ENCODE assay signal across 19 cellular contexts in the genomic region with DNA sequence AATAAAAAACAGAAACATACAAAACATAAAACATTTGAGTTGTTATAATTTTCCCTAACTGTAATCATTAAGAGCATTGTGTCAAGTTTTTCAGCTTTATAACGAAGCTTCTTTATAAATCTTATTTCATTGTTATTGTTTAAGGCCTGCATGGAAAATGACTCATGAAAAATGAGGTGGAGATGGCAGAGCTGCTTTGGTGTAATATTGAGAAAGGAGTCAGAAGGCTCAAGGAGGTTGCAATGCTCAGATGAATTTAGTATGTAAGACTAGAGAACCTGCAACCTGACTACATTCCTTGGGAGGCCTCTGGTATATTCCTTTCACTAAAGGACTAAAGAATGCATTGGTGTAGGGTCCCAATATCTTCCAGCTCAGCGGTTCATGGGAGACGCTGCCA.
"Had no signal": no experiment of that assay in that cellular context is flagged by ENCODE, and none has a peak within 500 bp of the region (broad histone marks: within the 10 kb centered on the region; RNA-seq: fewer than 3 reads in every experiment).

No MANE protein-coding gene starts in this region.

- DNase-seq: activated CD4-positive, alpha-beta memory T cell treated with anti-CD3 and anti-CD28 coated beads for 36 hours; activated CD4-positive, CD25-positive, alpha-beta regulatory T cell treated with anti-CD3 and anti-CD28 coated beads, Interleukin-2, amount 50 U/mL, for 72 hours; activated naive CD4-positive, alpha-beta T cell treated with Interleukin-2 at 50 U/mL for 16 hours; activated naive CD8-positive, alpha-beta T cell treated with anti-CD3 and anti-CD28 coated beads, Interleukin-2, amount 50 U/mL, for 24 hours; central memory CD4-positive, alpha-beta T cell; effector memory CD8-positive, alpha-beta T cell; erythroblast; left colon; mucosa of descending colon; naive thymus-derived CD8-positive, alpha-beta T cell; nucleus accumbens; psoas muscle; sigmoid colon; stimulated activated CD4-positive, alpha-beta T cell treated with anti-CD3 and anti-CD28 coated beads, Interleukin-12 subunit alpha, Interleukin-12 subunit beta, amount 100 ng/mL, for 4 hours; T-helper 9 cell had no signal

- H3K4me3 Mint-ChIP-seq: activated CD4-positive, alpha-beta memory T cell treated with anti-CD3 and anti-CD28 coated beads for 36 hours; activated naive CD8-positive, alpha-beta T cell treated with anti-CD3 and anti-CD28 coated beads, Interleukin-2, amount 50 U/mL, for 24 hours; dendritic cell treated with granulocyte-macrophage colony-stimulating factor and Interleukin-4, amounts not matched to agents 40 ng/mL and 50 ng/mL, for 4 days; effector memory CD8-positive, alpha-beta T cell; naive thymus-derived CD8-positive, alpha-beta T cell; stimulated activated naive CD8-positive, alpha-beta T cell treated with anti-CD3 and anti-CD28 coated beads, Interleukin-15, Interleukin-2, amounts not matched to agents 100 ng/mL and 50 ng/mL, for 24 hours had no signal

- ATAC-seq: effector memory CD8-positive, alpha-beta T cell; left colon; mucosa of descending colon; naive thymus-derived CD8-positive, alpha-beta T cell; psoas muscle had no signal

- H3K4me3 ChIP-seq: lung, mucosa of descending colon, psoas muscle, sigmoid colon had no signal

- H3K27ac Mint-ChIP-seq: activated CD4-positive, alpha-beta memory T cell treated with anti-CD3 and anti-CD28 coated beads for 36 hours; activated naive CD8-positive, alpha-beta T cell treated with anti-CD3 and anti-CD28 coated beads, Interleukin-2, amount 50 U/mL, for 24 hours; dendritic cell treated with granulocyte-macrophage colony-stimulating factor and Interleukin-4, amounts not matched to agents 40 ng/mL and 50 ng/mL, for 4 days; effector memory CD8-positive, alpha-beta T cell; naive thymus-derived CD8-positive, alpha-beta T cell; stimulated activated naive CD8-positive, alpha-beta T cell treated with anti-CD3 and anti-CD28 coated beads, Interleukin-15, Interleukin-2, amounts not matched to agents 100 ng/mL and 50 ng/mL, for 24 hours had no signal

- H3K4me1 ChIP-seq: foreskin keratinocyte, sigmoid colon had no signal

- H3K36me3 Mint-ChIP-seq: activated CD4-positive, alpha-beta memory T cell treated with anti-CD3 and anti-CD28 coated beads for 36 hours; naive thymus-derived CD8-positive, alpha-beta T cell had no signal

- H3K9me3 ChIP-seq: mucosa of descending colon, psoas muscle, sigmoid colon had no signal

- H3K36me3 ChIP-seq: sigmoid colon had no signal

- H3K9me3 Mint-ChIP-seq: activated CD4-positive, alpha-beta memory T cell treated with anti-CD3 and anti-CD28 coated beads for 36 hours; activated naive CD8-positive, alpha-beta T cell treated with anti-CD3 and anti-CD28 coated beads, Interleukin-2, amount 50 U/mL, for 24 hours; dendritic cell treated with granulocyte-macrophage colony-stimulating factor and Interleukin-4, amounts not matched to agents 40 ng/mL and 50 ng/mL, for 4 days; effector memory CD8-positive, alpha-beta T cell; naive thymus-derived CD8-positive, alpha-beta T cell; stimulated activated naive CD8-positive, alpha-beta T cell treated with anti-CD3 and anti-CD28 coated beads, Interleukin-15, Interleukin-2, amounts not matched to agents 100 ng/mL and 50 ng/mL, for 24 hours had no signal

- H3K27ac ChIP-seq: foreskin keratinocyte, sigmoid colon had no signal

- H3K27me3 ChIP-seq: sigmoid colon had no signal
